In genomic region chr1:206634365-206635079, GRCh38 we compare ENCODE assay signal across 8 cellular contexts. TPM values are rescaled to one million over a fixed set of nuclear protein-coding genes. Genes with fewer than 3 reads are reported as not detected.
DNase-seq lines count a peak whose midpoint lies in the region; ATAC-seq and TF ChIP-seq lines count a peak whose summit lies in the region.

No MANE protein-coding gene starts in this region.

- peak overlapping the region; percentile 93 for H3K4me2 ChIP-seq in PC-9

- no peaks in the 10 kb centered on the region for H3K27me3 Mint-ChIP-seq in Caco-2 (ENCODE audit: insufficient read depth, unreplicated experiment)
- peaks cover 7% of the 10 kb centered on the region for H3K27me3 Mint-ChIP-seq in activated T-helper 1 cell treated with anti-CD3 and anti-CD28 coated beads, Interleukin-12 subunit alpha, Interleukin-12 subunit beta, Interleukin-2, Interleukin-4 antibody, amounts not matched to agents 30 ng/mL and 10 ng/mL and 1 ng/mL, durations not matched to agents 14 hours and 24 hours and 36 hours (ENCODE audit: insufficient read depth)

- H3K9me3 ChIP-seq in Caco-2: no peaks in the 10 kb centered on the region
- H3K9me3 ChIP-seq in PC-9 (ENCODE audit: insufficient read depth, low read depth): no peaks in the 10 kb centered on the region
- no peaks in the 10 kb centered on the region for H3K9me3 ChIP-seq in esophagus squamous epithelium

- no peak overlapping the region for H3K27ac ChIP-seq in PC-9
- H3K27ac ChIP-seq in esophagus squamous epithelium: peak overlapping the region; percentile 69 to 90 (median 82)

- no peak for TF ChIP-seq POLR2A in esophagus squamous epithelium (IDR thresholded peaks at IDR 0.05)

- H3K36me3 ChIP-seq in Caco-2 (ENCODE audit: control insufficient read depth, insufficient read depth, low read length): no peaks in the 10 kb centered on the region
- H3K36me3 ChIP-seq in PC-9 (ENCODE audit: low read depth): no peaks in the 10 kb centered on the region
- H3K36me3 ChIP-seq in esophagus squamous epithelium: no peaks in the 10 kb centered on the region

- TF ChIP-seq CTCF in Caco-2 (IDR thresholded peaks at IDR 0.05; ENCODE audit: insufficient read depth in 1 of 2, low read depth in 1 of 2, low read length in 1 of 2, severe bottlenecking in 1 of 2, unreplicated experiment in 1 of 2) (peak; percentile 75 to 83), PC-9 (conservative IDR thresholded peaks at IDR 0.05) (peak; percentile 90), esophagus squamous epithelium (IDR thresholded peaks at IDR 0.05) (peak; percentile 84 to 89 (median 86))

- in situ Hi-C loops in KBM-7 (cut with MboI; ENCODE audit: low pct_unique_long_range_greater_than_20kb, low sequenced_read_pairs): no loop called here

- H3K9me2 ChIP-seq in PC-9 (ENCODE audit: insufficient read depth): no peaks in the 10 kb centered on the region

- peaks cover 7% of the 10 kb centered on the region for H3K4me1 Mint-ChIP-seq in Caco-2 (ENCODE audit: low read depth, unreplicated experiment)
- H3K4me1 Mint-ChIP-seq in activated T-helper 1 cell treated with anti-CD3 and anti-CD28 coated beads, Interleukin-12 subunit alpha, Interleukin-12 subunit beta, Interleukin-2, Interleukin-4 antibody, amounts not matched to agents 30 ng/mL and 10 ng/mL and 1 ng/mL, durations not matched to agents 14 hours and 24 hours and 36 hours (ENCODE audit: low read depth): peaks cover 38% of the 10 kb centered on the region

- ATAC-seq in GM18498 (IDR thresholded peaks at IDR 0.05; ENCODE audit: unreplicated experiment): no peak

- no peaks in the 10 kb centered on the region for H4K20me1 ChIP-seq in PC-9 (ENCODE audit: insufficient read depth)

- no peaks in the 10 kb centered on the region for H3K4me1 ChIP-seq in Caco-2
- H3K4me1 ChIP-seq in PC-9 (replicated peaks; ENCODE audit: insufficient read depth): peaks cover 10% of the 10 kb centered on the region
- peaks cover 4 to 50% (median 20%) of the 10 kb centered on the region in 3 donors for H3K4me1 ChIP-seq in esophagus squamous epithelium

- DNase-seq in Caco-2: peak; percentile 85 to 87
- peak; percentile 74 for DNase-seq in KBM-7
- DNase-seq in PC-9: peak; percentile 55 to 75
- peak; percentile 61 for DNase-seq in activated T-helper 1 cell treated with anti-CD3 and anti-CD28 coated beads, Interleukin-12 subunit alpha, Interleukin-12 subunit beta, Interleukin-2, Interleukin-4 antibody, amounts not matched to agents 30 ng/mL and 10 ng/mL and 1 ng/mL, durations not matched to agents 14 hours and 24 hours and 36 hours (ENCODE audit: low spot score)
- peak; percentile 20 for DNase-seq in esophagus squamous epithelium (lab: John Stamatoyannopoulos, UW)
- peak; percentile 96 for DNase-seq in myocyte (ENCODE audit: low read depth)
- DNase-seq in stimulated activated CD8-positive, alpha-beta memory T cell treated with anti-CD3 and anti-CD28 coated beads, Interleukin-4, amount 100 ng/mL, for 48 hours: peak; percentile 92

- 10 to 11% methylated on average over 26 of the region's 26 CpGs for WGBS in esophagus squamous epithelium, 2 donors

- H3F3A ChIP-seq in PC-9 (ENCODE audit: insufficient read depth, low read depth): peaks cover 13% of the 10 kb centered on the region; the same call in 1 of the 2 replicates

- POLR2A ChIA-PET in Caco-2 (lab: Charles Lee): interaction anchor here (1.1 kb wide), 1 partner anchor 22 kb away, joined by 7 read pairs; the partner anchor contains the start of gene EIF2D
- POLR2A ChIA-PET in PC-9 (lab: Charles Lee; ENCODE audit: unreplicated experiment): interaction anchor here (0.7 to 1.1 kb wide), 3 partner anchors 154 to 445 kb away, joined by 3 read pairs; partner anchors contain the start of gene C1orf116

- no TSS peak for BruUV-seq in Caco-2 (replicated peaks; lab: Mats Ljungman, UMichigan)
- BruUV-seq in PC-9 (replicated peaks; lab: Mats Ljungman, UMichigan): TSS peak; percentile 97

- CTCF ChIA-PET in Caco-2 (lab: Charles Lee) (interaction anchor here (0.6 to 3.9 kb wide), 6 partner anchors 24 to 377 kb away, joined by 3 to 46 read pairs (median 5); no protein-coding TSS in a partner anchor), PC-9 (lab: Charles Lee) (interaction anchor here (0.6 to 2.0 kb wide), 7 partner anchors 15 to 278 kb away, joined by 3 to 12 read pairs (median 6); partner anchors contain the start of gene EIF2D)

- H3K36me3 Mint-ChIP-seq in Caco-2 (ENCODE audit: insufficient read depth, unreplicated experiment): peaks cover 6% of the 10 kb centered on the region
- H3K36me3 Mint-ChIP-seq in activated T-helper 1 cell treated with anti-CD3 and anti-CD28 coated beads, Interleukin-12 subunit alpha, Interleukin-12 subunit beta, Interleukin-2, Interleukin-4 antibody, amounts not matched to agents 30 ng/mL and 10 ng/mL and 1 ng/mL, durations not matched to agents 14 hours and 24 hours and 36 hours (ENCODE audit: low read depth): peaks cover 10% of the 10 kb centered on the region

- peak overlapping the region; percentile 74 for H3K27ac Mint-ChIP-seq in Caco-2 (ENCODE audit: unreplicated experiment)
- H3K27ac Mint-ChIP-seq in activated T-helper 1 cell treated with anti-CD3 and anti-CD28 coated beads, Interleukin-12 subunit alpha, Interleukin-12 subunit beta, Interleukin-2, Interleukin-4 antibody, amounts not matched to agents 30 ng/mL and 10 ng/mL and 1 ng/mL, durations not matched to agents 14 hours and 24 hours and 36 hours: peak overlapping the region; percentile 95

- peak overlapping the region; percentile 94 for H2AFZ ChIP-seq in PC-9

- intact Hi-C loops in Caco-2 (cut with micrococcal nuclease; ENCODE audit: unreplicated experiment) (loop anchor here (1.0 to 5.0 kb wide), 5 partner anchors 30 to 348 kb away; no protein-coding TSS in a partner anchor), PC-9 (cut with micrococcal nuclease; ENCODE audit: unreplicated experiment) (loop anchor here (1.0 to 10.0 kb wide), 8 partner anchors 30 to 863 kb away; partner anchors contain the start of genes CR1, PFKFB2 and YOD1), esophagus squamous epithelium (cut with DNase I) (loop anchor here (5.0 kb wide), 1 partner anchor 33 kb away; no protein-coding TSS in a partner anchor)
- intact Hi-C loops in activated T-helper 1 cell treated with anti-CD3 and anti-CD28 coated beads, Interleukin-12 subunit alpha, Interleukin-12 subunit beta, Interleukin-2, Interleukin-4 antibody, amounts not matched to agents 30 ng/mL and 10 ng/mL and 1 ng/mL, durations not matched to agents 14 hours and 24 hours and 36 hours (cut with micrococcal nuclease): loop anchor here (1.0 to 10.0 kb wide), 10 partner anchors 22 to 420 kb away; partner anchors contain the start of genes EIF2D, PFKFB2 and YOD1

- H3K9me3 Mint-ChIP-seq in Caco-2 (ENCODE audit: unreplicated experiment): no peaks in the 10 kb centered on the region
- no peaks in the 10 kb centered on the region for H3K9me3 Mint-ChIP-seq in activated T-helper 1 cell treated with anti-CD3 and anti-CD28 coated beads, Interleukin-12 subunit alpha, Interleukin-12 subunit beta, Interleukin-2, Interleukin-4 antibody, amounts not matched to agents 30 ng/mL and 10 ng/mL and 1 ng/mL, durations not matched to agents 14 hours and 24 hours and 36 hours

- peak overlapping the region; percentile 78 for H3K4me3 Mint-ChIP-seq in Caco-2 (ENCODE audit: unreplicated experiment)
- peak overlapping the region; percentile 89 for H3K4me3 Mint-ChIP-seq in activated T-helper 1 cell treated with anti-CD3 and anti-CD28 coated beads, Interleukin-12 subunit alpha, Interleukin-12 subunit beta, Interleukin-2, Interleukin-4 antibody, amounts not matched to agents 30 ng/mL and 10 ng/mL and 1 ng/mL, durations not matched to agents 14 hours and 24 hours and 36 hours

- H3K4me3 ChIP-seq in Caco-2 (ENCODE audit: low read depth, low read length) (peak overlapping the region; percentile 86), PC-9 (peak overlapping the region; percentile 80; the same call in 1 of the 2 replicates), esophagus squamous epithelium (peak overlapping the region in 3 of 4 donors; percentile 71 to 91 (median 81))

- no peaks in the 10 kb centered on the region for H3K79me2 ChIP-seq in PC-9 (ENCODE audit: low read depth)

- no peaks in the 10 kb centered on the region; the same call in 1 of the 2 replicates for H3K27me3 ChIP-seq in Caco-2 (replicated peaks; ENCODE audit: control insufficient read depth, insufficient read depth, low read length)
- H3K27me3 ChIP-seq in PC-9 (ENCODE audit: insufficient read depth, low read depth): no peaks in the 10 kb centered on the region
- no peaks in the 10 kb centered on the region for H3K27me3 ChIP-seq in esophagus squamous epithelium

RNA-seq across cellular contexts. Expression of gene DYRK3, which starts 0.8 kb away (rescaled TPM):
- total RNA-seq in Caco-2 (2022): 0.16 TPM in 1 of 2 replicates, not detected in the other
- total RNA-seq in PC-9 (2021): 3.3 and 3.9 TPM in 2 replicates
- total RNA-seq in activated T-helper 1 cell treated with anti-CD3 and anti-CD28 coated beads, Interleukin-12 subunit alpha, Interleukin-12 subunit beta, Interleukin-2, Interleukin-4 antibody, amounts not matched to agents 30 ng/mL and 10 ng/mL and 1 ng/mL, durations not matched to agents 14 hours and 24 hours and 36 hours: 22.1 and 23.3 TPM in 2 replicates
- 1 to 10 TPM; 2.5 to 9.1 (median 4.0) TPM for total RNA-seq in esophagus squamous epithelium
- total RNA-seq in myocyte: 11.5 and 14.9 TPM in 2 replicates
- 7.0 TPM for polyA plus RNA-seq in myocyte (2012)

RNA-seq across cellular contexts. Expression of gene EIF2D, which starts 22.3 kb away (rescaled TPM):
- 37.9 and 39.6 TPM in 2 replicates for total RNA-seq in Caco-2 (2022)
- total RNA-seq in PC-9 (2021): 57.3 and 59.0 TPM in 2 replicates
- total RNA-seq in activated T-helper 1 cell treated with anti-CD3 and anti-CD28 coated beads, Interleukin-12 subunit alpha, Interleukin-12 subunit beta, Interleukin-2, Interleukin-4 antibody, amounts not matched to agents 30 ng/mL and 10 ng/mL and 1 ng/mL, durations not matched to agents 14 hours and 24 hours and 36 hours: 89.1 and 101 TPM in 2 replicates
- 10 to 100 TPM; 26.8 to 54.4 (median 42.2) TPM for total RNA-seq in esophagus squamous epithelium
- 36.7 and 42.7 TPM in 2 replicates for total RNA-seq in myocyte
- 43.5 TPM for polyA plus RNA-seq in myocyte (2012)

RNA-seq across cellular contexts. Expression of gene MAPKAPK2, which starts 50.2 kb away (rescaled TPM):
- total RNA-seq in Caco-2 (2022): 88.2 and 96.8 TPM in 2 replicates
- 62.6 and 70.6 TPM in 2 replicates for total RNA-seq in PC-9 (2021)
- 117 and 120 TPM in 2 replicates for total RNA-seq in activated T-helper 1 cell treated with anti-CD3 and anti-CD28 coated beads, Interleukin-12 subunit alpha, Interleukin-12 subunit beta, Interleukin-2, Interleukin-4 antibody, amounts not matched to agents 30 ng/mL and 10 ng/mL and 1 ng/mL, durations not matched to agents 14 hours and 24 hours and 36 hours
- 10 to 100 TPM; 37.8 to 50.7 (median 43.2) TPM for total RNA-seq in esophagus squamous epithelium
- total RNA-seq in myocyte: 67.2 and 74.5 TPM in 2 replicates
- polyA plus RNA-seq in myocyte (2012): 73.9 TPM

Comparison
In these comparisons a context has a peak if more than half of its experiments do, and no peak if none do; other contexts are left out.
1. DNase-seq: peak in every context shown above with its lines; median percentile 96 in myocyte; 92 in stimulated activated CD8-positive, alpha-beta memory T cell treated with anti-CD3 and anti-CD28 coated beads, Interleukin-4, amount 100 ng/mL, for 48 hours; 86 in Caco-2; 74 in KBM-7; 65 in PC-9; 61 in activated T-helper 1 cell treated with anti-CD3 and anti-CD28 coated beads, Interleukin-12 subunit alpha, Interleukin-12 subunit beta, Interleukin-2, Interleukin-4 antibody, amounts not matched to agents 30 ng/mL and 10 ng/mL and 1 ng/mL, durations not matched to agents 14 hours and 24 hours and 36 hours; 20 in esophagus squamous epithelium.